ENCODE assay signal across 12 cellular contexts in genomic region chr2:99861376-99861760, GRCh38.
DNase-seq lines count a peak whose midpoint lies in the region; ATAC-seq, FAIRE-seq and TF ChIP-seq lines count a peak whose summit lies in the region.
"Had no signal": no experiment of that assay in that cellular context is flagged by ENCODE, and none has a peak within 500 bp of the region (broad histone marks: within the 10 kb centered on the region; RNA-seq: fewer than 3 reads in every experiment).

No MANE protein-coding gene starts in this region.

- H3K9me3 ChIP-seq in CD4-positive, alpha-beta T cell (ENCODE audit: control insufficient read depth, low read length): peaks cover 2% of the 10 kb centered on the region
- H3K9me3 ChIP-seq in mesenchymal stem cell (ENCODE audit: control insufficient read depth, low read length): no peaks in the 10 kb centered on the region

- no peaks in the 10 kb centered on the region for H3K9me3 Mint-ChIP-seq in CD4-positive, alpha-beta T cell
- H3K9me3 Mint-ChIP-seq in activated CD8-positive, alpha-beta memory T cell treated with anti-CD3 and anti-CD28 coated beads, Interleukin-2, amount 10 ng/mL, durations not matched to agents 7 days and 5 days (ENCODE audit: low read depth): no peaks in the 10 kb centered on the region

- H3K4me1 ChIP-seq in mesenchymal stem cell (ENCODE audit: control insufficient read depth, insufficient read depth, low read depth, low read length): peaks cover 5% of the 10 kb centered on the region

- H3K27me3 Mint-ChIP-seq in CD4-positive, alpha-beta T cell: no peaks in the 10 kb centered on the region
- peaks cover 4% of the 10 kb centered on the region for H3K27me3 Mint-ChIP-seq in activated CD8-positive, alpha-beta memory T cell treated with anti-CD3 and anti-CD28 coated beads, Interleukin-2, amount 10 ng/mL, durations not matched to agents 7 days and 5 days

- no peak for DNase-seq in CD4-positive, alpha-beta T cell
- DNase-seq in H54 (ENCODE audit: insufficient read length, low spot score): no peak
- peak; percentile 33 for DNase-seq in NOMO-1 treated with dmso at 0.1 percent for 144 hours (lab: John Stamatoyannopoulos, UW; ENCODE audit: unreplicated experiment)
- peak; percentile 54 for DNase-seq in choroid plexus epithelial cell (ENCODE audit: low read depth)
- DNase-seq in activated CD8-positive, alpha-beta memory T cell treated with anti-CD3 and anti-CD28 coated beads, Interleukin-2, amount 10 ng/mL, durations not matched to agents 7 days and 5 days: no peak
- no peak for DNase-seq in NCI-H2227 treated with DMSO at 0.1 percent for 48 hours (lab: John Stamatoyannopoulos, UW)
- DNase-seq in mesenchymal stem cell: no peak
- no peak for DNase-seq in cerebellar nuclear complex (lab: John Stamatoyannopoulos, UW)

- H3K4me2 ChIP-seq in mesenchymal stem cell (ENCODE audit: low read length, poor library complexity, severe bottlenecking): no peak overlapping the region

- CTCF ChIA-PET in CD4-positive, alpha-beta T cell (lab: Charles Lee): no interaction called here
- CTCF ChIA-PET in activated CD8-positive, alpha-beta memory T cell treated with anti-CD3 and anti-CD28 coated beads, Interleukin-2, amount 10 ng/mL, durations not matched to agents 7 days and 5 days (lab: Charles Lee): no interaction called here

- POLR2A ChIA-PET in CD4-positive, alpha-beta T cell (lab: Charles Lee): interaction anchor here (1.0 kb wide), 1 partner anchor 10 kb away, joined by 3 read pairs; no protein-coding TSS in a partner anchor

- peaks cover 32% of the 10 kb centered on the region for H3K4me1 Mint-ChIP-seq in CD4-positive, alpha-beta T cell (ENCODE audit: low read depth)
- H3K4me1 Mint-ChIP-seq in activated CD8-positive, alpha-beta memory T cell treated with anti-CD3 and anti-CD28 coated beads, Interleukin-2, amount 10 ng/mL, durations not matched to agents 7 days and 5 days: peaks cover 2% of the 10 kb centered on the region

- H2AK5ac ChIP-seq in mesenchymal stem cell (ENCODE audit: low read length, severe bottlenecking): no peak overlapping the region

- H3K23ac ChIP-seq in mesenchymal stem cell (ENCODE audit: low read length in 2 of 2): no peak overlapping the region

- TF ChIP-seq POLR2A in H54 (IDR thresholded peaks at IDR 0.05; ENCODE audit: low read depth, low read length): no peak

- no peak overlapping the region for H2AFZ ChIP-seq in mesenchymal stem cell (ENCODE audit: low read depth, low read length)

- H4K8ac ChIP-seq in mesenchymal stem cell (ENCODE audit: low read length): no peak overlapping the region

- H3K4me3 Mint-ChIP-seq in CD4-positive, alpha-beta T cell: no peak overlapping the region
- no peak overlapping the region for H3K4me3 Mint-ChIP-seq in activated CD8-positive, alpha-beta memory T cell treated with anti-CD3 and anti-CD28 coated beads, Interleukin-2, amount 10 ng/mL, durations not matched to agents 7 days and 5 days
- H3K4me3 Mint-ChIP-seq: CD14-positive monocyte had no signal

- H3K79me1 ChIP-seq in mesenchymal stem cell (replicated peaks; ENCODE audit: low read length, poor library complexity, severe bottlenecking): peaks cover 14% of the 10 kb centered on the region

- no peaks in the 10 kb centered on the region for H3K36me3 ChIP-seq in mesenchymal stem cell (ENCODE audit: control insufficient read depth in 1 of 2, insufficient read depth in 2 of 2, low read depth in 1 of 2, low read length in 2 of 2)
- H3K36me3 ChIP-seq: cardiac muscle cell had no signal

- no peaks in the 10 kb centered on the region for H3K36me3 Mint-ChIP-seq in CD4-positive, alpha-beta T cell (ENCODE audit: low read depth)
- no peaks in the 10 kb centered on the region for H3K36me3 Mint-ChIP-seq in activated CD8-positive, alpha-beta memory T cell treated with anti-CD3 and anti-CD28 coated beads, Interleukin-2, amount 10 ng/mL, durations not matched to agents 7 days and 5 days

- WGBS in mesenchymal stem cell: no CpG with 5 or more reads among the region's 2 CpGs

- no peak for TF ChIP-seq CTCF in CD4-positive, alpha-beta T cell (IDR thresholded peaks at IDR 0.05)
- no peak for TF ChIP-seq CTCF in choroid plexus epithelial cell (conservative IDR thresholded peaks at IDR 0.05; ENCODE audit: low read depth, low read length)

- ATAC-seq in CD4-positive, alpha-beta T cell (ENCODE audit: poor library complexity): no peak
- ATAC-seq in activated CD8-positive, alpha-beta memory T cell treated with anti-CD3 and anti-CD28 coated beads, Interleukin-2, amount 10 ng/mL, durations not matched to agents 7 days and 5 days: no peak

- peak overlapping the region in 1 of 2 experiments; percentile 89 for H2BK12ac ChIP-seq in mesenchymal stem cell (ENCODE audit: low read length in 2 of 2)

- FAIRE-seq in H54 (lab: Jason Lieb, UNC): peak; percentile 50
- FAIRE-seq: keratinocyte had no signal

- H3K14ac ChIP-seq in mesenchymal stem cell (ENCODE audit: low read length in 2 of 2): no peak overlapping the region

- no peak overlapping the region for H3K4ac ChIP-seq in mesenchymal stem cell (ENCODE audit: low read depth in 1 of 2, low read length in 2 of 2)

- peak overlapping the region; percentile 59 for H3K27ac Mint-ChIP-seq in CD4-positive, alpha-beta T cell
- H3K27ac Mint-ChIP-seq in activated CD8-positive, alpha-beta memory T cell treated with anti-CD3 and anti-CD28 coated beads, Interleukin-2, amount 10 ng/mL, durations not matched to agents 7 days and 5 days: no peak overlapping the region
- H3K27ac Mint-ChIP-seq: CD14-positive monocyte had no signal

- intact Hi-C loops in CD4-positive, alpha-beta T cell (cut with DNase I, micrococcal nuclease): no loop called here

- no peak overlapping the region for H3K9ac ChIP-seq in mesenchymal stem cell (ENCODE audit: low read length)

- H3K27ac ChIP-seq in CD4-positive, alpha-beta T cell (ENCODE audit: low read depth, low read length): no peak overlapping the region
- no peak overlapping the region for H3K27ac ChIP-seq in mesenchymal stem cell (ENCODE audit: low read length, poor library complexity, severe bottlenecking)
- H3K27ac ChIP-seq: cardiac muscle cell, skin epidermis had no signal

- no peak overlapping the region for H2BK5ac ChIP-seq in mesenchymal stem cell (ENCODE audit: low read depth, low read length, poor library complexity, severe bottlenecking)

- no peak overlapping the region for H2BK15ac ChIP-seq in mesenchymal stem cell (ENCODE audit: low read depth, poor library complexity, severe bottlenecking)

- H3K4me3 ChIP-seq in choroid plexus epithelial cell (ENCODE audit: low read depth, low read length) (no peak overlapping the region), mesenchymal stem cell (ENCODE audit: insufficient read depth in 1 of 2, low read depth in 1 of 2, low read length in 2 of 2) (no peak overlapping the region)
- H3K4me3 ChIP-seq: cardiac muscle cell, skin epidermis had no signal

- H3K18ac ChIP-seq in mesenchymal stem cell (ENCODE audit: low read depth in 1 of 2, low read length in 2 of 2): peak overlapping the region in 1 of 2 experiments; percentile 28

- H2BK120ac ChIP-seq in mesenchymal stem cell (ENCODE audit: low read depth, low read length): no peak overlapping the region

- H4K91ac ChIP-seq in mesenchymal stem cell (ENCODE audit: low read length): no peak overlapping the region

- no peaks in the 10 kb centered on the region for H3K27me3 ChIP-seq in CD4-positive, alpha-beta T cell (ENCODE audit: control insufficient read depth, insufficient read depth, low read length)
- H3K27me3 ChIP-seq in mesenchymal stem cell (ENCODE audit: control insufficient read depth in 1 of 2, insufficient read depth in 1 of 2, low read length in 2 of 2): peaks cover 0 to 50% of the 10 kb centered on the region in 2 experiments
- H3K27me3 ChIP-seq: cardiac muscle cell had no signal

Comparison
In these comparisons a context has a peak if more than half of its experiments do, and no peak if none do; other contexts are left out.
1. DNase-seq: peak in NOMO-1 treated with dmso at 0.1 percent for 144 hours (single experiment) and choroid plexus epithelial cell (single experiment); none in CD4-positive, alpha-beta T cell (0 of 10), H54 (single experiment), activated CD8-positive, alpha-beta memory T cell treated with anti-CD3 and anti-CD28 coated beads, Interleukin-2, amount 10 ng/mL, durations not matched to agents 7 days and 5 days (single experiment), NCI-H2227 treated with DMSO at 0.1 percent for 48 hours (single experiment), mesenchymal stem cell (single experiment) and cerebellar nuclear complex (0 of 2).